In genomic region chr19:662207-662961, GRCh38 we compare ENCODE assay signal across 1 cellular context.
TF ChIP-seq lines count a peak whose summit lies in the region.

No MANE protein-coding gene starts in this region.

TF ChIP-seq in HepG2, 621 proteins besides CTCF, POLR2A, EP300 and RAD21 (continued from another document and continues in another):
- TF ChIP-seq KIAA2018 (CRISPR knock-in tag; IDR thresholded peaks at IDR 0.05; ENCODE audit: borderline replicate concordance): no peak
- TF ChIP-seq ZNF510 (CRISPR knock-in tag; IDR thresholded peaks at IDR 0.05; ENCODE audit: low read depth): no peak
- TF ChIP-seq ZFX (CRISPR knock-in tag; IDR thresholded peaks at IDR 0.05; ENCODE audit: low read depth): peak; percentile 56; the same call in 1 of the 2 replicates
- TF ChIP-seq XRCC5 (optimal IDR thresholded peaks at IDR 0.05; ENCODE audit: low read length): no peak
- no peak for TF ChIP-seq RARG (CRISPR knock-in tag; IDR thresholded peaks at IDR 0.05; ENCODE audit: low read depth)
- peak; percentile 27; the same call in 1 of the 2 replicates for TF ChIP-seq ZSCAN25 (CRISPR knock-in tag; IDR thresholded peaks at IDR 0.05)
- TF ChIP-seq ZNF550 (CRISPR knock-in tag; IDR thresholded peaks at IDR 0.05; ENCODE audit: borderline replicate concordance): no peak
- TF ChIP-seq ZFYVE20 (CRISPR knock-in tag; IDR thresholded peaks at IDR 0.05; ENCODE audit: borderline replicate concordance, low read depth): no peak; the same call in 1 of the 2 replicates
- no peak for TF ChIP-seq ZNF883 (CRISPR knock-in tag; IDR thresholded peaks at IDR 0.05; ENCODE audit: not compliant biosample characterization)
- TF ChIP-seq ZFP91 (CRISPR knock-in tag; IDR thresholded peaks at IDR 0.05; ENCODE audit: borderline replicate concordance): no peak
- TF ChIP-seq NR2F2 (IDR thresholded peaks at IDR 0.05; ENCODE audit: borderline replicate concordance, low read depth): 0 out of 2 replicates have a peak, but pooled peaks have one; percentile 7
- TF ChIP-seq THRA (CRISPR knock-in tag; IDR thresholded peaks at IDR 0.05; ENCODE audit: borderline replicate concordance): no peak
- TF ChIP-seq CSRNP1 (CRISPR knock-in tag; IDR thresholded peaks at IDR 0.05): no peak
- no peak for TF ChIP-seq GPN1 (CRISPR knock-in tag; IDR thresholded peaks at IDR 0.05; ENCODE audit: borderline replicate concordance)
- no peak for TF ChIP-seq ELF4 (CRISPR knock-in tag; IDR thresholded peaks at IDR 0.05; ENCODE audit: borderline replicate concordance)
- no peak for TF ChIP-seq ZFAT (CRISPR knock-in tag; conservative IDR thresholded peaks at IDR 0.05)
- no peak for TF ChIP-seq NR1H2 (CRISPR knock-in tag; IDR thresholded peaks at IDR 0.05; ENCODE audit: borderline replicate concordance, low read depth)
- no peak for TF ChIP-seq SALL2 (CRISPR knock-in tag; IDR thresholded peaks at IDR 0.05)
- TF ChIP-seq ZNF543 (CRISPR knock-in tag; IDR thresholded peaks at IDR 0.05): no peak
- no peak for TF ChIP-seq MEIS1 (CRISPR knock-in tag; IDR thresholded peaks at IDR 0.05; ENCODE audit: borderline replicate concordance)
- 0 out of 2 replicates have a peak, but pooled peaks have one; percentile 6 for TF ChIP-seq NPAS2 (CRISPR knock-in tag; IDR thresholded peaks at IDR 0.05; ENCODE audit: borderline replicate concordance)
- no peak for TF ChIP-seq ZNF570 (CRISPR knock-in tag; IDR thresholded peaks at IDR 0.05; ENCODE audit: borderline replicate concordance)
- no peak for TF ChIP-seq HNRNPH1 (optimal IDR thresholded peaks at IDR 0.05; ENCODE audit: low read depth, low read length)
- TF ChIP-seq ZNF775 (CRISPR knock-in tag; IDR thresholded peaks at IDR 0.05; ENCODE audit: borderline replicate concordance): no peak
- no peak for TF ChIP-seq CC2D1A (CRISPR knock-in tag; IDR thresholded peaks at IDR 0.05)
- no peak for TF ChIP-seq MLX (CRISPR knock-in tag; IDR thresholded peaks at IDR 0.05)
- TF ChIP-seq ARID2 (CRISPR knock-in tag; IDR thresholded peaks at IDR 0.05; ENCODE audit: borderline replicate concordance): no peak
- TF ChIP-seq FOXJ3 (CRISPR knock-in tag; IDR thresholded peaks at IDR 0.05; ENCODE audit: borderline replicate concordance): no peak
- TF ChIP-seq MTF2 (CRISPR knock-in tag; IDR thresholded peaks at IDR 0.05; ENCODE audit: borderline replicate concordance): no peak
- TF ChIP-seq ZNF44 (CRISPR knock-in tag; IDR thresholded peaks at IDR 0.05): no peak
- TF ChIP-seq SRSF4 (IDR thresholded peaks at IDR 0.05; ENCODE audit: low read depth, low read length, poor library complexity, severe bottlenecking): no peak
- TF ChIP-seq STAG1 (CRISPR knock-in tag; IDR thresholded peaks at IDR 0.05): no peak
- no peak for TF ChIP-seq MTA3 (CRISPR knock-in tag; IDR thresholded peaks at IDR 0.05)
- no peak for TF ChIP-seq PATZ1 (CRISPR knock-in tag; IDR thresholded peaks at IDR 0.05)
- TF ChIP-seq KMT2A (CRISPR knock-in tag; IDR thresholded peaks at IDR 0.05): no peak
- no peak for TF ChIP-seq NFIB (CRISPR knock-in tag; IDR thresholded peaks at IDR 0.05; ENCODE audit: borderline replicate concordance)
- no peak for TF ChIP-seq ZBTB38 (CRISPR knock-in tag; IDR thresholded peaks at IDR 0.05)
- no peak for TF ChIP-seq HNF1A (IDR thresholded peaks at IDR 0.05; ENCODE audit: low read depth)
- TF ChIP-seq HNF1A (CRISPR knock-in tag; IDR thresholded peaks at IDR 0.05; ENCODE audit: borderline replicate concordance): no peak; the same call in 1 of the 2 replicates
- no peak for TF ChIP-seq SRSF9 (IDR thresholded peaks at IDR 0.05; ENCODE audit: borderline replicate concordance, insufficient read depth, low read depth, low read length, poor library complexity, severe bottlenecking)
- no peak for TF ChIP-seq FOXO1 (CRISPR knock-in tag; IDR thresholded peaks at IDR 0.05)
- no peak for TF ChIP-seq TGIF2 (CRISPR knock-in tag; IDR thresholded peaks at IDR 0.05)
- TF ChIP-seq MTF1 (CRISPR knock-in tag; IDR thresholded peaks at IDR 0.05): no peak
